In genomic region chrX:153485396-153486080, GRCh38 we compare ENCODE assay signal across 31 cellular contexts. TPM values are rescaled to one million over a fixed set of nuclear protein-coding genes. Genes with fewer than 3 reads are reported as not detected.
"Had no signal": no experiment of that assay in that cellular context is flagged by ENCODE, and none has a peak within 500 bp of the region (broad histone marks: within the 10 kb centered on the region; RNA-seq: fewer than 3 reads in every experiment).

No MANE protein-coding gene starts in this region.

- H3K4me1 Mint-ChIP-seq: activated CD4-positive, alpha-beta memory T cell treated with anti-CD3 and anti-CD28 coated beads, Interleukin-2, amount 10 ng/mL, durations not matched to agents 7 days and 5 days; activated CD4-positive, alpha-beta T cell treated with anti-CD3 and anti-CD28 coated beads, Interleukin-2, amount 10 ng/mL, durations not matched to agents 24 days and 14 days; activated T-helper 17 cell treated with anti-CD3 and anti-CD28 coated beads, Interleukin-2, amount 50 U/mL, for 72 hours; naive thymus-derived CD8-positive, alpha-beta T cell; stimulated activated effector memory CD8-positive, alpha-beta T cell treated with anti-CD3 and anti-CD28 coated beads, Interleukin-12 subunit alpha, Interleukin-12 subunit beta, amount 100 ng/mL, for 72 hours had no signal

- H3K4me3 ChIP-seq: breast epithelium, gastrocnemius medialis, left lung, lower lobe of right lung, neural progenitor cell, skin epidermis, thyroid gland, upper lobe of right lung had no signal

- H3K9me3 ChIP-seq: gastrocnemius medialis, left lung, lower lobe of right lung, thyroid gland, upper lobe of right lung had no signal

- H3K4me2 ChIP-seq: neural progenitor cell had no signal

- H3K9me3 Mint-ChIP-seq: activated CD4-positive, alpha-beta memory T cell treated with anti-CD3 and anti-CD28 coated beads, Interleukin-2, amount 10 ng/mL, durations not matched to agents 7 days and 5 days; activated CD4-positive, alpha-beta T cell treated with anti-CD3 and anti-CD28 coated beads, Interleukin-2, amount 10 ng/mL, durations not matched to agents 24 days and 14 days; activated T-cell treated with anti-CD3 and anti-CD28 coated beads, Interleukin-2, amount 50 U/mL, for 4 hours; activated T-helper 17 cell treated with anti-CD3 and anti-CD28 coated beads, Interleukin-2, amount 50 U/mL, for 72 hours; stimulated activated effector memory CD8-positive, alpha-beta T cell treated with anti-CD3 and anti-CD28 coated beads, Interleukin-12 subunit alpha, Interleukin-12 subunit beta, amount 100 ng/mL, for 72 hours; stimulated activated naive CD8-positive, alpha-beta T cell treated with anti-CD3 and anti-CD28 coated beads, Interleukin-15, Interleukin-2, amounts not matched to agents 100 ng/mL and 50 ng/mL, for 24 hours had no signal

- H3K27ac ChIP-seq: breast epithelium, gastrocnemius medialis, left lung, lower lobe of right lung, neural progenitor cell, thyroid gland, upper lobe of right lung had no signal

- H3K4me1 ChIP-seq: breast epithelium, gastrocnemius medialis, neural progenitor cell, upper lobe of right lung had no signal

- H3K4me3 Mint-ChIP-seq: activated CD4-positive, alpha-beta memory T cell treated with anti-CD3 and anti-CD28 coated beads, Interleukin-2, amount 10 ng/mL, durations not matched to agents 7 days and 5 days; activated CD4-positive, alpha-beta T cell treated with anti-CD3 and anti-CD28 coated beads, Interleukin-2, amount 10 ng/mL, durations not matched to agents 24 days and 14 days; activated T-cell treated with anti-CD3 and anti-CD28 coated beads, Interleukin-2, amount 50 U/mL, for 4 hours; activated T-helper 17 cell treated with anti-CD3 and anti-CD28 coated beads, Interleukin-2, amount 50 U/mL, for 72 hours; naive thymus-derived CD8-positive, alpha-beta T cell; neural progenitor cell; stimulated activated effector memory CD8-positive, alpha-beta T cell treated with anti-CD3 and anti-CD28 coated beads, Interleukin-12 subunit alpha, Interleukin-12 subunit beta, amount 100 ng/mL, for 72 hours; stimulated activated naive CD8-positive, alpha-beta T cell treated with anti-CD3 and anti-CD28 coated beads, Interleukin-15, Interleukin-2, amounts not matched to agents 100 ng/mL and 50 ng/mL, for 24 hours had no signal

- H3K36me3 Mint-ChIP-seq: naive thymus-derived CD8-positive, alpha-beta T cell; stimulated activated effector memory CD8-positive, alpha-beta T cell treated with anti-CD3 and anti-CD28 coated beads, Interleukin-12 subunit alpha, Interleukin-12 subunit beta, amount 100 ng/mL, for 72 hours had no signal

- ATAC-seq: activated T-cell treated with anti-CD3 and anti-CD28 coated beads, Interleukin-2, amount 50 U/mL, for 4 hours; activated T-helper 17 cell treated with anti-CD3 and anti-CD28 coated beads, Interleukin-2, amount 50 U/mL, for 72 hours; gastrocnemius medialis; left lung; lower lobe of right lung; naive thymus-derived CD8-positive, alpha-beta T cell; right cardiac atrium; stimulated activated effector memory CD8-positive, alpha-beta T cell treated with anti-CD3 and anti-CD28 coated beads, Interleukin-12 subunit alpha, Interleukin-12 subunit beta, amount 100 ng/mL, for 72 hours; upper lobe of right lung had no signal

- H3K27ac Mint-ChIP-seq: activated CD4-positive, alpha-beta memory T cell treated with anti-CD3 and anti-CD28 coated beads, Interleukin-2, amount 10 ng/mL, durations not matched to agents 7 days and 5 days; activated CD4-positive, alpha-beta T cell treated with anti-CD3 and anti-CD28 coated beads, Interleukin-2, amount 10 ng/mL, durations not matched to agents 24 days and 14 days; activated T-helper 17 cell treated with anti-CD3 and anti-CD28 coated beads, Interleukin-2, amount 50 U/mL, for 72 hours; naive thymus-derived CD8-positive, alpha-beta T cell; neural progenitor cell; stimulated activated effector memory CD8-positive, alpha-beta T cell treated with anti-CD3 and anti-CD28 coated beads, Interleukin-12 subunit alpha, Interleukin-12 subunit beta, amount 100 ng/mL, for 72 hours; stimulated activated naive CD8-positive, alpha-beta T cell treated with anti-CD3 and anti-CD28 coated beads, Interleukin-15, Interleukin-2, amounts not matched to agents 100 ng/mL and 50 ng/mL, for 24 hours had no signal

- H3K27me3 Mint-ChIP-seq: activated CD4-positive, alpha-beta memory T cell treated with anti-CD3 and anti-CD28 coated beads, Interleukin-2, amount 10 ng/mL, durations not matched to agents 7 days and 5 days; activated CD4-positive, alpha-beta T cell treated with anti-CD3 and anti-CD28 coated beads, Interleukin-2, amount 10 ng/mL, durations not matched to agents 24 days and 14 days; activated T-helper 17 cell treated with anti-CD3 and anti-CD28 coated beads, Interleukin-2, amount 50 U/mL, for 72 hours; naive thymus-derived CD8-positive, alpha-beta T cell; stimulated activated naive CD8-positive, alpha-beta T cell treated with anti-CD3 and anti-CD28 coated beads, Interleukin-15, Interleukin-2, amounts not matched to agents 100 ng/mL and 50 ng/mL, for 24 hours had no signal

- DNase-seq: activated CD4-positive, alpha-beta memory T cell treated with anti-CD3 and anti-CD28 coated beads, Interleukin-2, amount 10 ng/mL, durations not matched to agents 7 days and 5 days; activated CD4-positive, alpha-beta T cell treated with anti-CD3 and anti-CD28 coated beads, Interleukin-2, amount 10 ng/mL, durations not matched to agents 24 days and 14 days; activated CD4-positive, CD25-positive, alpha-beta regulatory T cell treated with anti-CD3 and anti-CD28 coated beads, Interleukin-2, amount 50 U/mL, for 72 hours; activated gamma-delta T cell treated with Interleukin-2 at 50 U/mL for 16 hours; activated naive CD4-positive, alpha-beta T cell treated with anti-CD3 and anti-CD28 coated beads, Interleukin-2, amount 50 U/mL, for 16 hours; activated T-cell treated with anti-CD3 and anti-CD28 coated beads, Interleukin-2, amount 50 U/mL, for 4 hours; amniotic stem cell; central memory CD4-positive, alpha-beta T cell; effector CD8-positive, alpha-beta T cell; gastrocnemius medialis; glutamatergic neuron; left lung; lower lobe of right lung; mesenchymal stem cell; naive thymus-derived CD8-positive, alpha-beta T cell; posterior cingulate gyrus; right cardiac atrium; stimulated activated CD4-positive, alpha-beta T cell treated with anti-CD3 and anti-CD28 coated beads, Interleukin-12 subunit alpha, Interleukin-12 subunit beta, amount 100 ng/mL, for 4 hours; stimulated activated CD4-positive, alpha-beta T cell treated with anti-CD3 and anti-CD28 coated beads, Interleukin-4, amount 100 ng/mL, for 1 hour; upper lobe of right lung had no signal

- H3K27me3 ChIP-seq: gastrocnemius medialis, left lung, neural progenitor cell, thyroid gland, upper lobe of right lung had no signal

- H3K36me3 ChIP-seq: breast epithelium, gastrocnemius medialis, left lung, lower lobe of right lung, neural progenitor cell, thyroid gland, upper lobe of right lung had no signal

- H3K9ac ChIP-seq: neural progenitor cell had no signal

- H2AFZ ChIP-seq: neural progenitor cell had no signal

RNA-seq across cellular contexts. Expression of gene BGN, which starts 9.2 kb away (rescaled TPM):
- total RNA-seq: activated CD4-positive, alpha-beta memory T cell treated with anti-CD3 and anti-CD28 coated beads, Interleukin-2, amount 10 ng/mL, durations not matched to agents 7 days and 5 days; activated CD4-positive, alpha-beta T cell treated with anti-CD3 and anti-CD28 coated beads, Interleukin-2, amount 10 ng/mL, durations not matched to agents 24 days and 14 days; activated T-helper 17 cell treated with anti-CD3 and anti-CD28 coated beads, Interleukin-2, amount 50 U/mL, for 72 hours; naive thymus-derived CD8-positive, alpha-beta T cell; T-helper 1 cell treated with Interleukin-12 subunit alpha and Interleukin-12 subunit beta and Interleukin-4 antibody, amounts not matched to agents 30 ng/mL and 1 ng/mL, for 36 hours had no signal
- polyA plus RNA-seq: naive thymus-derived CD8-positive, alpha-beta T cell had no signal

RNA-seq across cellular contexts. Expression of gene ATP2B3, which starts 31.9 kb away (rescaled TPM):
- total RNA-seq: activated CD4-positive, alpha-beta memory T cell treated with anti-CD3 and anti-CD28 coated beads, Interleukin-2, amount 10 ng/mL, durations not matched to agents 7 days and 5 days; activated CD4-positive, alpha-beta T cell treated with anti-CD3 and anti-CD28 coated beads, Interleukin-2, amount 10 ng/mL, durations not matched to agents 24 days and 14 days; activated T-helper 17 cell treated with anti-CD3 and anti-CD28 coated beads, Interleukin-2, amount 50 U/mL, for 72 hours; breast epithelium; dermis microvascular lymphatic vessel endothelial cell; epithelial cell of proximal tubule; gastrocnemius medialis; left lung; lower lobe of right lung; naive thymus-derived CD8-positive, alpha-beta T cell; omental fat pad; right cardiac atrium; thyroid gland; upper lobe of right lung had no signal
- polyA plus RNA-seq: naive thymus-derived CD8-positive, alpha-beta T cell had no signal

RNA-seq across cellular contexts. Expression of gene TREX2, which starts 39.7 kb away (rescaled TPM):
- total RNA-seq: epithelial cell of proximal tubule had no signal
